ENCODE assay signal across 28 cellular contexts in genomic region chr17:16817201-16817600, GRCh38.
"Had no signal": no experiment of that assay in that cellular context is flagged by ENCODE, and none has a peak within 500 bp of the region (broad histone marks: within the 10 kb centered on the region; RNA-seq: fewer than 3 reads in every experiment).

No MANE protein-coding gene starts in this region.

- H3K4me2 ChIP-seq: neural progenitor cell had no signal

- H3K27ac Mint-ChIP-seq: mesothelial cell of epicardium; natural killer cell; nephron progenitor cell; neural progenitor cell; progenitor cell of endocrine pancreas; stimulated activated naive B cell treated with anti-CD40 and anti-IgM and Interleukin-4, amounts not matched to agents 10 μg/mL and 1 μg/mL and 100 μg/mL, for 72 hours had no signal

- H3K9me3 Mint-ChIP-seq: mesothelial cell of epicardium, naive B cell, natural killer cell, nephron progenitor cell had no signal

- H2AFZ ChIP-seq: neural progenitor cell had no signal

- DNase-seq: hippocampal formation; kidney; left ventricle myocardium inferior; mesendoderm; naive B cell; natural killer cell; nephron progenitor cell; occipital lobe; ovary; right cardiac atrium; stimulated activated CD4-positive, alpha-beta T cell treated with anti-CD3 and anti-CD28 coated beads, Interleukin-12 subunit alpha, Interleukin-12 subunit beta, amount 100 ng/mL, for 4 hours; stimulated activated CD4-positive, alpha-beta T cell treated with anti-CD3 and anti-CD28 coated beads, Interleukin-15, amount 100 ng/mL, for 24 hours; stimulated activated CD4-positive, alpha-beta T cell treated with anti-CD3 and anti-CD28 coated beads, Interleukin-2, amount 100 ng/mL, for 24 hours; stimulated activated CD4-positive, alpha-beta T cell treated with anti-CD3 and anti-CD28 coated beads, Interleukin-4, amount 100 ng/mL, for 1 hour; stimulated activated naive B cell treated with anti-CD40 and anti-IgM and Interleukin-4, amounts not matched to agents 10 μg/mL and 1 μg/mL and 100 μg/mL, for 72 hours; stimulated activated naive CD8-positive, alpha-beta T cell treated with anti-CD3 and anti-CD28 coated beads, Interleukin-15, Interleukin-2, amounts not matched to agents 100 U/mL and 50 U/mL, for 24 hours; stomach; testis; thyroid gland; transverse colon had no signal

- H3K36me3 Mint-ChIP-seq: mesothelial cell of epicardium; naive B cell; natural killer cell; neural progenitor cell; stimulated activated naive B cell treated with anti-CD40 and anti-IgM and Interleukin-4, amounts not matched to agents 10 μg/mL and 1 μg/mL and 100 μg/mL, for 72 hours had no signal

- H3K4me1 ChIP-seq: thyroid gland, upper lobe of left lung, vagina had no signal

- H3K9me3 ChIP-seq: left ventricle myocardium inferior, neutrophil, ovary, stomach, testis, thyroid gland, transverse colon, upper lobe of left lung, vagina had no signal

- ATAC-seq: natural killer cell; right cardiac atrium; sciatic nerve; stimulated activated naive B cell treated with anti-CD40 and anti-IgM and Interleukin-4, amounts not matched to agents 10 μg/mL and 1 μg/mL and 100 μg/mL, for 72 hours; stimulated activated naive CD8-positive, alpha-beta T cell treated with anti-CD3 and anti-CD28 coated beads, Interleukin-15, Interleukin-2, amounts not matched to agents 100 U/mL and 50 U/mL, for 24 hours had no signal

- H3K27me3 ChIP-seq: neural progenitor cell, neutrophil, ovary, testis, thyroid gland, transverse colon, upper lobe of left lung, vagina had no signal

- H3K4me1 Mint-ChIP-seq: mesothelial cell of epicardium; naive B cell; natural killer cell; nephron progenitor cell; neural progenitor cell; stimulated activated naive B cell treated with anti-CD40 and anti-IgM and Interleukin-4, amounts not matched to agents 10 μg/mL and 1 μg/mL and 100 μg/mL, for 72 hours had no signal

- H3K4me3 Mint-ChIP-seq: mesothelial cell of epicardium; naive B cell; natural killer cell; nephron progenitor cell; neural progenitor cell; stimulated activated naive B cell treated with anti-CD40 and anti-IgM and Interleukin-4, amounts not matched to agents 10 μg/mL and 1 μg/mL and 100 μg/mL, for 72 hours had no signal

- H3K9ac ChIP-seq: neural progenitor cell had no signal

- H3K27ac ChIP-seq: left ventricle myocardium inferior, neural progenitor cell, neutrophil, ovary, skin epidermis, stomach, testis, thyroid gland, transverse colon, upper lobe of left lung, vagina had no signal
